ENCODE assay signal across 9 cellular contexts in the genomic region with DNA sequence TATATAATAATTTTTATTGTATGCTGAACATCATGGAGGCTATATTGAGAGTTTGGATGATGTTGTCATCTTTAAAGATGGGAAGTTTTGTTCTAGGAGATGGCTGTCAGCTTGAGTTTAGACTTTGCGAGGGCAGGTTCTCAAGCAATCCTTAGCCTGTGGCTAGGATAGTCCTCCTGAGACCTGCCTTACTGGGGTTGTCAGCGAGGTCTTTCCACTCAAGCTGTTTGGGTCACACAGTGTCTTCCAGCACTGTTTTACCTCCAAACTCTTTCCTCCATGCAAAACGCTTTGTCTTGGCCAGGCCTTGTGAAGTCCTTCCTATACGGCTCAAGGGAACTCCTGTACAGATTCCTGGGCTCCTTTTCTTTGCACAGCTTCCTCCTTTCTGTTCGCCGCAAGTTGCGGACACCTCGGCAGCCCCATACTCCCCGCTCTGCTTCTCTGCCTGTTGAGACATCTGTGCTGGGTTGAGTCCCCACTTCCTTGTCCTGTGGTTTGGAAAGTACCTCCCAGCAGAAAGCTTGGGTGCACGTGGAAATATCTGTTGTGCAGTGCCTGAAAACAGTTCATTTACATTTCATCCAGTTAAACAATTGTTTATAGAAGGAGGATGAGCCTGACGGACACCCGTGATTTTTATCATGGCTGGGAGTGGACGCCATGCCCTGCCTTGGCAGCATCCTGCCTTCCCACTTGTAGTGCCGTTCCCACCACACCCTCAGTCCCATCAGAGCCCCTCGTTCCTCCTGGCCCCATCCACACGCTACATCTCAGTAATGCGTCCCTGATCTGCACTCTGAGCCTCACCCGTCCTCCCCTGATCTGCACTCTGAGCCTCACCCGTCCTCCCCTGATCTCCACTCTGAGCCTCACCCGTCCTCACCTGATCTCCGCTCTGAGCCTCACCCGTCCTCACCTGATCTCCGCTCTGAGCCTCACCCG. TPM values are rescaled to one million over a fixed set of nuclear protein-coding genes. Genes with fewer than 3 reads are reported as not detected.
DNase-seq lines count a peak whose midpoint lies in the region; ATAC-seq, FAIRE-seq and TF ChIP-seq lines count a peak whose summit lies in the region.
"Had no signal": no experiment of that assay in that cellular context is flagged by ENCODE, and none has a peak within 500 bp of the region (broad histone marks: within the 10 kb centered on the region; RNA-seq: fewer than 3 reads in every experiment).

No MANE protein-coding gene starts in this region.

- FAIRE-seq in urothelium cell line (lab: Jason Lieb, UNC): no peak
- FAIRE-seq: endothelial cell of umbilical vein had no signal

- H3K4me3 ChIP-seq in OCI-LY1 (ENCODE audit: low read depth, low read length, poor library complexity, severe bottlenecking) (no peak overlapping the region), mammary epithelial cell (replicated peaks in 1 of 3; ENCODE audit: insufficient read depth in 1 of 3, low read depth in 2 of 3, low read length in 3 of 3) (no peak overlapping the region)

- WGBS in mammary epithelial cell (ENCODE audit: low coverage, missing lambda C conversion rate): 59% methylated on average over 23 of the region's 24 CpGs

- no peaks in the 10 kb centered on the region for H3K79me2 ChIP-seq in OCI-LY1 (ENCODE audit: insufficient read depth, low read length)
- H3K79me2 ChIP-seq in mammary epithelial cell (ENCODE audit: insufficient read depth, low read length): no peaks in the 10 kb centered on the region

- CTCF ChIA-PET in mammary epithelial cell (lab: Charles Lee; ENCODE audit: low non-redundant PET): no interaction called here

- H3K27me3 ChIP-seq in OCI-LY1 (ENCODE audit: insufficient read depth, low read length) (no peaks in the 10 kb centered on the region; the same call in 1 of the 2 replicates), mammary epithelial cell (ENCODE audit: insufficient read depth, low read length) (peaks cover 7% of the 10 kb centered on the region)

- in situ Hi-C loops in mammary epithelial cell (cut with MboI; ENCODE audit: low sequenced_read_pairs in 2 of 2): no loop called here

- dilution Hi-C loops in mammary epithelial cell (cut with HindIII; ENCODE audit: low sequenced_read_pairs): no loop called here

- H3K4me1 ChIP-seq in OCI-LY1 (ENCODE audit: insufficient read depth, low read length, severe bottlenecking): peaks cover 25% of the 10 kb centered on the region
- no peaks in the 10 kb centered on the region for H3K4me1 ChIP-seq in mammary epithelial cell (ENCODE audit: insufficient read depth, low read length)

- H3K36me3 ChIP-seq in OCI-LY1 (ENCODE audit: insufficient read depth, low read length) (peaks cover 3% of the 10 kb centered on the region; the same call in 1 of the 2 replicates), mammary epithelial cell (ENCODE audit: insufficient read depth, low read length) (no peaks in the 10 kb centered on the region)

- H3F3A ChIP-seq in OCI-LY1 (ENCODE audit: insufficient read depth, low read length): 0 out of 2 replicates have a peak, but pooled peaks cover 2% of the 10 kb centered on the region

- BruUV-seq in mammary epithelial cell (replicated peaks; lab: Mats Ljungman, UMichigan): no TSS peak

- no peak overlapping the region for H3K9ac ChIP-seq in OCI-LY1 (ENCODE audit: low read length)
- H3K9ac ChIP-seq in mammary epithelial cell (ENCODE audit: insufficient read depth, low read length): no peak overlapping the region

- H3K9me2 ChIP-seq in OCI-LY1 (ENCODE audit: low read depth, low read length): no peaks in the 10 kb centered on the region

- no peak for TF ChIP-seq CTCF in OCI-LY1 (IDR thresholded peaks at IDR 0.05; ENCODE audit: low read length)
- TF ChIP-seq CTCF in mammary epithelial cell (conservative IDR thresholded peaks at IDR 0.05 in 1 of 2, IDR thresholded peaks at IDR 0.05 in 1 of 2; ENCODE audit: extremely low read depth in 1 of 2, insufficient read depth in 1 of 2, low read depth in 1 of 2, low read length in 2 of 2): no peak

- peak overlapping the region; percentile 9 for H3K27ac ChIP-seq in OCI-LY1 (ENCODE audit: low read depth, low read length, poor library complexity, severe bottlenecking)
- H3K27ac ChIP-seq in mammary epithelial cell (ENCODE audit: insufficient read depth, low read depth, low read length): no peak overlapping the region

- peak; percentile 65 for ATAC-seq in GM19467 (IDR thresholded peaks at IDR 0.05; ENCODE audit: unreplicated experiment)
- ATAC-seq in sciatic nerve: peak; percentile 79

- H4K20me1 ChIP-seq in OCI-LY1 (ENCODE audit: insufficient read depth, low read length) (no peaks in the 10 kb centered on the region), mammary epithelial cell (ENCODE audit: insufficient read depth, low read length) (no peaks in the 10 kb centered on the region)

- peaks cover 5% of the 10 kb centered on the region; the same call in 1 of the 2 replicates for H3K9me3 ChIP-seq in OCI-LY1 (ENCODE audit: low read length)
- no peaks in the 10 kb centered on the region for H3K9me3 ChIP-seq in mammary epithelial cell (replicated peaks; ENCODE audit: insufficient read depth, low read length)

- no peak overlapping the region for H2AFZ ChIP-seq in OCI-LY1 (ENCODE audit: low read length)
- no peak overlapping the region for H2AFZ ChIP-seq in mammary epithelial cell (ENCODE audit: low read depth, low read length)

- peak overlapping the region; percentile 18; the same call in 1 of the 2 replicates for H3K4me2 ChIP-seq in OCI-LY1 (ENCODE audit: low read length)
- H3K4me2 ChIP-seq in mammary epithelial cell (ENCODE audit: insufficient read depth, low read depth, low read length): no peak overlapping the region

- peak; percentile 60 for DNase-seq in activated naive CD4-positive, alpha-beta T cell treated with Interleukin-2 at 50 U/mL for 16 hours
- no peak for DNase-seq in sciatic nerve (ENCODE audit: low spot score)
- DNase-seq in mammary epithelial cell: no peak
- DNase-seq in EL: no peak
- no peak for DNase-seq in NCI-H1048 (lab: John Stamatoyannopoulos, UW)
- no peak for DNase-seq in urothelium cell line (ENCODE audit: low spot score)

- intact Hi-C loops in sciatic nerve (cut with DNase I): no loop called here
- intact Hi-C loops in mammary epithelial cell (cut with micrococcal nuclease): no loop called here

RNA-seq across cellular contexts. Expression of a gene that starts 55.0 kb away (rescaled TPM):
- 8.2 TPM for total RNA-seq in sciatic nerve
- under 1 TPM in 1 of 2 donors, not detected in 1; 0.83 TPM for total RNA-seq in mammary epithelial cell
- 0.09 TPM for polyA plus RNA-seq in mammary epithelial cell
- not detected for polyA minus RNA-seq in mammary epithelial cell
- total RNA-seq: endothelial cell of umbilical vein had no signal
- polyA plus RNA-seq: endothelial cell of umbilical vein had no signal
